ENCODE assay signal across 22 cellular contexts in the genomic region with DNA sequence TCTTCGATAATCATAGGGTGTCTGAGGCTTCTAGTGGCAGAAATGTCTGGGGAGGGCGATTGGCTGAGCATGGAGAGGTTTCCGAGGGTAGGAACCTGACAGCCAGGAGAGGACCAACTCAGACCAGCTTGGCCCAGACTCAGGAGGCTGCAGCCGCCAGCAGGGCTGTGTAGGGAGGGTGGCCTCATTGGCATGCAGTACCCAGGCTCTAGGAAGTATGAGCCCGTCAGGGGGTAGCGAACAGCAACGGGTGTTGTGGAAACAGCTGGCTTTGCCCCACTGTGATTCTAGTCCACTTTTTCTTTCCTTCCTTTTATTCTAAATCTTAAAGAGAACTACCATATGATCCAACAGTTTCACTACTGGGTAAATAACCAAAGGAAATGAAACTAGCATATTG.
A peak's percentile ranks its signal among the peaks of the same experiment; 100 is the strongest.
DNase-seq lines count a peak whose midpoint lies in the region; ATAC-seq and TF ChIP-seq lines count a peak whose summit lies in the region.
"Had no signal": no experiment of that assay in that cellular context is flagged by ENCODE, and none has a peak within 500 bp of the region (broad histone marks: within the 10 kb centered on the region; RNA-seq: fewer than 3 reads in every experiment).

No MANE protein-coding gene starts in this region.

- intact Hi-C loops in ascending aorta (cut with DNase I) = no loop called here
- intact Hi-C loops in left ventricle myocardium superior (cut with micrococcal nuclease) = no loop called here
- intact Hi-C loops in aorta (cut with DNase I) = no loop called here

- H3K27ac Mint-ChIP-seq in stimulated activated naive CD8-positive, alpha-beta T cell treated with anti-CD3 and anti-CD28 coated beads, Interleukin-15, amount 100 ng/mL, for 72 hours = no peak overlapping the region
- H3K27ac Mint-ChIP-seq: activated naive CD8-positive, alpha-beta T cell treated with anti-CD3 and anti-CD28 coated beads, Interleukin-2, amount 10 ng/mL, durations not matched to agents 7 days and 5 days; activated T-helper 17 cell treated with anti-CD3 and anti-CD28 coated beads, Interleukin-2, amount 50 U/mL, for 72 hours; CD4-positive, CD25-positive, alpha-beta regulatory T cell; endodermal cell; H9; natural killer cell treated with Interleukin-12 subunit alpha and Interleukin-12 subunit beta and Interleukin-15 and Interleukin-18, amount 100 ng/mL, for 72 hours; progenitor cell of endocrine pancreas had no signal

- 11 to 15% methylated on average over 7 of the region's 7 CpGs for WGBS in aorta, 2 donors

- H3K27me3 ChIP-seq in ascending aorta (no peaks in the 10 kb centered on the region), aorta (ENCODE audit: control insufficient read depth in 1 of 2, insufficient read depth in 2 of 2, low read length in 1 of 2) (no peaks in the 10 kb centered on the region)
- H3K27me3 ChIP-seq: colonic mucosa, suprapubic skin had no signal

- H3K4me1 ChIP-seq in ascending aorta (no peaks in the 10 kb centered on the region), aorta (ENCODE audit: control insufficient read depth in 1 of 2, insufficient read depth in 2 of 2, low read length in 2 of 2) (peaks cover 0 to 3% of the 10 kb centered on the region in 2 donors)
- H3K4me1 ChIP-seq: colonic mucosa, suprapubic skin had no signal

- H3K27ac ChIP-seq in ascending aorta (peak overlapping the region; percentile 49 to 50), aorta (ENCODE audit: low read depth in 1 of 2, low read length in 2 of 2) (no peak overlapping the region)
- H3K27ac ChIP-seq: colonic mucosa, RWPE1, suprapubic skin had no signal

- H3K4me3 ChIP-seq in ascending aorta (peak overlapping the region in 1 of 2 donors; percentile 24), aorta (ENCODE audit: low read length in 2 of 2) (no peak overlapping the region)
- H3K4me3 ChIP-seq: colonic mucosa, suprapubic skin had no signal

- no peaks in the 10 kb centered on the region for H3K27me3 Mint-ChIP-seq in stimulated activated naive CD8-positive, alpha-beta T cell treated with anti-CD3 and anti-CD28 coated beads, Interleukin-15, amount 100 ng/mL, for 72 hours
- H3K27me3 Mint-ChIP-seq: activated naive CD8-positive, alpha-beta T cell treated with anti-CD3 and anti-CD28 coated beads, Interleukin-2, amount 10 ng/mL, durations not matched to agents 7 days and 5 days; activated T-helper 17 cell treated with anti-CD3 and anti-CD28 coated beads, Interleukin-2, amount 50 U/mL, for 72 hours; CD4-positive, CD25-positive, alpha-beta regulatory T cell; progenitor cell of endocrine pancreas had no signal

- TF ChIP-seq CTCF in ascending aorta (IDR thresholded peaks at IDR 0.05) = no peak

- DNase-seq in stimulated activated naive CD8-positive, alpha-beta T cell treated with anti-CD3 and anti-CD28 coated beads, Interleukin-15, amount 100 ng/mL, for 72 hours = no peak
- no peak for DNase-seq in stimulated activated naive CD8-positive, alpha-beta T cell treated with anti-CD3 and anti-CD28 coated beads, Interleukin-15, Interleukin-2, amounts not matched to agents 100 U/mL and 50 U/mL, for 24 hours
- DNase-seq in ascending aorta (ENCODE audit: low spot score in 2 of 2) (no peak), left ventricle myocardium superior (peak; percentile 66), aorta (peak; percentile 62 to 74), HUDEP-2 (lab: John Stamatoyannopoulos, UW; ENCODE audit: unreplicated experiment in 76 of 76) (no peak), NCI-H2107 treated with DMSO at 0.1 percent for 48 hours (lab: John Stamatoyannopoulos, UW; ENCODE audit: unreplicated experiment) (no peak)
- DNase-seq: activated naive CD8-positive, alpha-beta T cell treated with anti-CD3 and anti-CD28 coated beads, Interleukin-2, amount 10 ng/mL, durations not matched to agents 7 days and 5 days; CD4-positive, CD25-positive, alpha-beta regulatory T cell; colonic mucosa; endodermal cell; H9; NCI-H187 treated with DMSO at 0.1 percent for 48 hours; NCI-H226; NK-92 treated with Interleukin-12 subunit alpha and Interleukin-12 subunit beta, amount 100 ng/mL, for 24 hours had no signal

- no peaks in the 10 kb centered on the region for H3K36me3 ChIP-seq in ascending aorta
- no peaks in the 10 kb centered on the region for H3K36me3 ChIP-seq in aorta (ENCODE audit: control insufficient read depth in 1 of 2, insufficient read depth in 2 of 2, low read length in 1 of 2)
- H3K36me3 ChIP-seq: colonic mucosa, suprapubic skin had no signal

- H3K4me1 Mint-ChIP-seq in stimulated activated naive CD8-positive, alpha-beta T cell treated with anti-CD3 and anti-CD28 coated beads, Interleukin-15, amount 100 ng/mL, for 72 hours = no peaks in the 10 kb centered on the region
- H3K4me1 Mint-ChIP-seq: activated naive CD8-positive, alpha-beta T cell treated with anti-CD3 and anti-CD28 coated beads, Interleukin-2, amount 10 ng/mL, durations not matched to agents 7 days and 5 days; activated T-helper 17 cell treated with anti-CD3 and anti-CD28 coated beads, Interleukin-2, amount 50 U/mL, for 72 hours; CD4-positive, CD25-positive, alpha-beta regulatory T cell; endodermal cell; H9 had no signal

- H3K9me3 Mint-ChIP-seq in stimulated activated naive CD8-positive, alpha-beta T cell treated with anti-CD3 and anti-CD28 coated beads, Interleukin-15, amount 100 ng/mL, for 72 hours = no peaks in the 10 kb centered on the region
- H3K9me3 Mint-ChIP-seq: activated naive CD8-positive, alpha-beta T cell treated with anti-CD3 and anti-CD28 coated beads, Interleukin-2, amount 10 ng/mL, durations not matched to agents 7 days and 5 days; activated T-helper 17 cell treated with anti-CD3 and anti-CD28 coated beads, Interleukin-2, amount 50 U/mL, for 72 hours; endodermal cell; H9; natural killer cell treated with Interleukin-12 subunit alpha and Interleukin-12 subunit beta and Interleukin-15 and Interleukin-18, amount 100 ng/mL, for 72 hours had no signal

- H3K9me3 ChIP-seq in ascending aorta = no peaks in the 10 kb centered on the region
- H3K9me3 ChIP-seq in aorta (ENCODE audit: control insufficient read depth, low read length) = no peaks in the 10 kb centered on the region
- H3K9me3 ChIP-seq: colonic mucosa, suprapubic skin had no signal

- ATAC-seq in stimulated activated naive CD8-positive, alpha-beta T cell treated with anti-CD3 and anti-CD28 coated beads, Interleukin-15, amount 100 ng/mL, for 72 hours = peak; percentile 28
- ATAC-seq in stimulated activated naive CD8-positive, alpha-beta T cell treated with anti-CD3 and anti-CD28 coated beads, Interleukin-15, Interleukin-2, amounts not matched to agents 100 U/mL and 50 U/mL, for 24 hours = no peak
- ATAC-seq in left ventricle myocardium superior (peak; percentile 87), aorta (ENCODE audit: low FRiP score) (no peak), HG02642 (IDR thresholded peaks at IDR 0.05; ENCODE audit: poor library complexity, unreplicated experiment) (no peak)
- ATAC-seq: activated T-helper 17 cell treated with anti-CD3 and anti-CD28 coated beads, Interleukin-2, amount 50 U/mL, for 72 hours; natural killer cell treated with Interleukin-12 subunit alpha and Interleukin-12 subunit beta and Interleukin-15 and Interleukin-18, amount 100 ng/mL, for 72 hours; SK-N-SH treated with all-trans-retinoic acid at 6 μM for 48 hours had no signal

- no peak overlapping the region for H3K4me3 Mint-ChIP-seq in stimulated activated naive CD8-positive, alpha-beta T cell treated with anti-CD3 and anti-CD28 coated beads, Interleukin-15, amount 100 ng/mL, for 72 hours
- H3K4me3 Mint-ChIP-seq: activated naive CD8-positive, alpha-beta T cell treated with anti-CD3 and anti-CD28 coated beads, Interleukin-2, amount 10 ng/mL, durations not matched to agents 7 days and 5 days; activated T-helper 17 cell treated with anti-CD3 and anti-CD28 coated beads, Interleukin-2, amount 50 U/mL, for 72 hours; CD4-positive, CD25-positive, alpha-beta regulatory T cell; endodermal cell; H9; natural killer cell treated with Interleukin-12 subunit alpha and Interleukin-12 subunit beta and Interleukin-15 and Interleukin-18, amount 100 ng/mL, for 72 hours had no signal

Comparison
In these comparisons a context has a peak if more than half of its experiments do, and no peak if none do; other contexts are left out.
1. ATAC-seq: peak in stimulated activated naive CD8-positive, alpha-beta T cell treated with anti-CD3 and anti-CD28 coated beads, Interleukin-15, amount 100 ng/mL, for 72 hours (single experiment) and left ventricle myocardium superior (single experiment); none in stimulated activated naive CD8-positive, alpha-beta T cell treated with anti-CD3 and anti-CD28 coated beads, Interleukin-15, Interleukin-2, amounts not matched to agents 100 U/mL and 50 U/mL, for 24 hours (single experiment), aorta (single experiment) and HG02642 (single experiment).
2. DNase-seq: peak in left ventricle myocardium superior (single experiment) and aorta (2 of 2); none in stimulated activated naive CD8-positive, alpha-beta T cell treated with anti-CD3 and anti-CD28 coated beads, Interleukin-15, amount 100 ng/mL, for 72 hours (0 of 2), stimulated activated naive CD8-positive, alpha-beta T cell treated with anti-CD3 and anti-CD28 coated beads, Interleukin-15, Interleukin-2, amounts not matched to agents 100 U/mL and 50 U/mL, for 24 hours (single experiment), ascending aorta (0 of 2), HUDEP-2 (0 of 76) and NCI-H2107 treated with DMSO at 0.1 percent for 48 hours (single experiment).
3. H3K27ac ChIP-seq: peak in ascending aorta (2 of 2); none in aorta (0 of 2).